In the genomic region with DNA sequence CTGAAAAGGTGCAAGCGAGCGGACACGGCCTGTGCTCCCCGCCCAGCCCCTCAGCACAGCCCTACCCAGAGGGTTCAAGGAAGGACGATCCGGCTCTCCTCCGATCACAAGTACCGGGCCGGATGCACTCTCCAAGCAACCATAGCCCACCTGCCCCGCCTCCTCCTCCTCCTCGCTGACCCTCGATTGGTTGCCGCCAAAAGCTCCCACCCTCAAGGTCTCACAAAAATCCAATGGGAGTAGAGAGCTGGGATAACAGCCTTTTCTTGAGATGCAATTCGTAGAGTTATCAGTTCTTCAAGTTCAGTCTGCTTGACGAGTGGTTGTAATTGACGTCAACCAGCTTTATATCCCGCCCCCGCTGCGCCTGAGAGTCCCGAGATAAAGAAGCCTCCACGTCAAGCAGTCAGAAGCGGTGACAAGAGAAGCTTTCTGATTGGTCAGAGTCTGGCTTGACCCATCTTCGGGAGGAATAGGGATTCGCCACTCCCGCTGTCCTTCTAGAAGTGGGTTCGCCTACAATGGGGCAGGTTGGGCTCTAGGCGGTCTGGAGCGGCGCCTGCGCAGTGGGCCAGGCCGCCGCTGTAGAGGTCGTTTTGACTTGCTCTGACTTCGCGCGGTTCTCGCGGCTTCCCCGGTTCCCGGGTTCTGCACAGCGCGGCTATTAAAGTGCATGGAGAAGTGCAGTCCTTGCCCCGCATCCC, we compare ENCODE assay signal across 8 cellular contexts. TPM values are rescaled to one million over a fixed set of nuclear protein-coding genes. Genes with fewer than 3 reads are reported as not detected.
DNase-seq lines count a peak whose midpoint lies in the region; ATAC-seq, FAIRE-seq and TF ChIP-seq lines count a peak whose summit lies in the region.

A gene with protein sequence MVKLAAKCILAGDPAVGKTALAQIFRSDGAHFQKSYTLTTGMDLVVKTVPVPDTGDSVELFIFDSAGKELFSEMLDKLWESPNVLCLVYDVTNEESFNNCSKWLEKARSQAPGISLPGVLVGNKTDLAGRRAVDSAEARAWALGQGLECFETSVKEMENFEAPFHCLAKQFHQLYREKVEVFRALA (minus strand): TSS at position 154 of the 704 bp plus-strand sequence. CDS start 412 bp downstream, outside the sequence.

- H3K9me3 ChIP-seq in keratinocyte (ENCODE audit: control insufficient read depth, low read depth, low read length), result no peaks in the 10 kb centered on the region

- H3K4me3 ChIP-seq in keratinocyte (ENCODE audit: control insufficient read depth in 2 of 3, extremely low read depth in 1 of 3, insufficient read depth in 2 of 3, low read depth in 1 of 3, low read length in 3 of 3), result peak within 1 kb of the TSS; percentile 79 to 87 (median 85)

- no peak for TF ChIP-seq CTCF in keratinocyte (optimal IDR thresholded peaks at IDR 0.05 in 1 of 3, IDR thresholded peaks at IDR 0.05 in 1 of 3, conservative IDR thresholded peaks at IDR 0.05 in 1 of 3; ENCODE audit: extremely low read depth in 1 of 3, insufficient read depth in 2 of 3, low read length in 3 of 3)

- peak within 1 kb of the TSS; percentile 85 for H2AFZ ChIP-seq in keratinocyte (ENCODE audit: control insufficient read depth, low read length)

- peak within 1 kb of the TSS; percentile 60 for H3K27ac ChIP-seq in keratinocyte (ENCODE audit: control insufficient read depth, insufficient read depth, low read length)

- DNase-seq in AG08396 (ENCODE audit: low spot score) (peak; percentile 100), NCI-H510A (lab: John Stamatoyannopoulos, UW) (peak; percentile 78), cerebellum (ENCODE audit: low spot score) (peak; percentile 100), keratinocyte (ENCODE audit: low read depth, low spot score) (peak; percentile 100)
- peak; percentile 92 for DNase-seq in activated CD4-positive, alpha-beta T cell treated with anti-CD3 and anti-CD28 coated beads for 1 hour
- DNase-seq in stimulated activated CD4-positive, alpha-beta T cell treated with anti-CD3 and anti-CD28 coated beads, Interleukin-15, amount 100 ng/mL, for 1 hour (ENCODE audit: low read depth in 1 of 2, low spot score in 1 of 2), result peak; percentile 75 to 90

- H3K9me1 ChIP-seq in keratinocyte (ENCODE audit: control insufficient read depth, extremely low read depth, insufficient read depth, low read length), result peaks cover 4% of the 10 kb centered on the region

- peaks cover 4% of the 10 kb centered on the region for H3K79me2 ChIP-seq in keratinocyte (ENCODE audit: control insufficient read depth, insufficient read depth, low read length)

- no peaks in the 10 kb centered on the region for H4K20me1 ChIP-seq in keratinocyte (ENCODE audit: control insufficient read depth, extremely low read depth, insufficient read depth, low read length)

- peak within 1 kb of the TSS; percentile 76 for H3K9ac ChIP-seq in keratinocyte (ENCODE audit: control insufficient read depth, extremely low read depth, insufficient read depth, low read length)

- H3K27me3 ChIP-seq in keratinocyte (ENCODE audit: control insufficient read depth, extremely low read depth, insufficient read depth, low read length), result no peaks in the 10 kb centered on the region

- H3K36me3 ChIP-seq in keratinocyte (ENCODE audit: control insufficient read depth in 2 of 2, extremely low read depth in 1 of 2, insufficient read depth in 2 of 2, low read length in 2 of 2), result no peaks in the 10 kb centered on the region

- ATAC-seq in GM19025 (IDR thresholded peaks at IDR 0.05; ENCODE audit: low read depth, unreplicated experiment) (peak; percentile 88), HG03342 (IDR thresholded peaks at IDR 0.05; ENCODE audit: unreplicated experiment) (peak; percentile 83)

- dilution Hi-C loops in keratinocyte (cut with MboI; ENCODE audit: extremely low pct_ligation_motif_present, low sequenced_read_pairs), result loop anchor here (10.0 kb wide), 1 partner anchor 59 kb away; no protein-coding TSS in a partner anchor

- H3K4me1 ChIP-seq in keratinocyte (ENCODE audit: control insufficient read depth, extremely low read depth, insufficient read depth, low read length), result peaks cover 11% of the 10 kb centered on the region

- FAIRE-seq in keratinocyte (lab: Jason Lieb, UNC), result peak; percentile 98

- peak within 1 kb of the TSS; percentile 99 for H3K4me2 ChIP-seq in keratinocyte (ENCODE audit: control insufficient read depth, extremely low read depth, insufficient read depth, low read depth, low read length)

RNA-seq across cellular contexts. Expression of the gene that starts here (rescaled TPM):
- 23.2 TPM for total RNA-seq in cerebellum
- 11.5 to 19.2 TPM (median 18.5 TPM) in 3 replicates for polyA plus RNA-seq in keratinocyte
- polyA plus RNA-seq in keratinocyte (2011; ENCODE audit: low read depth), result 5.1 TPM
- 6.9 and 8.3 TPM in 2 replicates for polyA plus RNA-seq in keratinocyte (2011; cell fraction: cytosol; rRNA removed)
- polyA plus RNA-seq in keratinocyte (2011; cell fraction: nucleus; rRNA removed), result 37.0 and 41.5 TPM in 2 replicates
- polyA plus RNA-seq in keratinocyte (2012; ENCODE audit: low replicate concordance), result 14.3 and 19.6 TPM in 2 replicates
- 10.2 to 11.8 TPM (median 10.3 TPM) in 3 replicates for polyA minus RNA-seq in keratinocyte
- polyA minus RNA-seq in keratinocyte (2011; cell fraction: cytosol; rRNA and poly(A)+ RNA removed), result 8.1 TPM
- 6.1 and 10.9 TPM in 2 replicates for polyA minus RNA-seq in keratinocyte (2011; cell fraction: nucleus; rRNA and poly(A)+ RNA removed)

Comparison
In these comparisons a context has a peak if more than half of its experiments do, and no peak if none do; other contexts are left out.
1. Peak in every context shown above with its lines: DNase-seq, ATAC-seq, H3K4me3 ChIP-seq and H3K27ac ChIP-seq.